9 cellular contexts compared by ENCODE assay signal in the genomic region with DNA sequence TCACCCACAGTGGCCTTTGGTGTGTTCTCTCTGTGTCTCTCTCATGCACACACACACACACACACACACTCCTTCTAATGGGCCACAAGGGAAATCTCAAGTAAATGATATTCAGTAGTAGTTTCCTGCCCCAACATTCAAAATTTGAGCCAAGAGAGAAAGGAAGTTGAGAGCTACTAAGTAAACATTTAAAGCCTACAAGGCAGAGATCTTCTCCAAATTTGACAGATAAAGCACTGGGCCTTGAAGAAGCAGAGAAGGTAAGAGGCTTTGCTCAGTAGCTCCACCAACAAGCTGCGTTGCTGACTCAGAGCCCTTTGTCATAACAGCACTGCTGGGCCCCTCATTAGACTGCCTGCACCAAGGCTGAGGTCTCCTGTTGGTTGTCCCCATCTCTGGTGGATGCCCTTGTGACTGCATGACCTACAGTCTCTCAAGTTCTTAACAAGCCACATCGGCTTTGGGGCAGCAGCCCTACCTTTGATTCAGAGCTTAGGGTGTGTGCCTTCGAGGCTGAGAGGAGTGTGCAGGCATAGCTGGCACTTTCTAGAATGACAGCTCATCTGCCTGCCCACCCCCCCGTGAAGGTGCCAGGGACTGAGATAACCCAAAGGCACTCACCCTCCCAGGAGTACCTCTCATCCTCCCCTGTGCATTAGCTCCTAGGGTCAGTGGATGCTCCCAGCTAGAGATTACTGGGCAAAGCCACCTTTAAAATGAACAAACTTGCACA. TPM values are rescaled to one million over a fixed set of nuclear protein-coding genes. Genes with fewer than 3 reads are reported as not detected.
DNase-seq lines count a peak whose midpoint lies in the region; ATAC-seq, FAIRE-seq and TF ChIP-seq lines count a peak whose summit lies in the region.
"Had no signal": no experiment of that assay in that cellular context is flagged by ENCODE, and none has a peak within 500 bp of the region (broad histone marks: within the 10 kb centered on the region; RNA-seq: fewer than 3 reads in every experiment).

No MANE protein-coding gene starts in this region.

- FAIRE-seq in GM12878 (lab: Jason Lieb, UNC) = no peak
- FAIRE-seq: keratinocyte had no signal

- no peak overlapping the region for H3K4me2 ChIP-seq in GM12878 (ENCODE audit: control insufficient read depth, insufficient read depth)

- no peak overlapping the region for H2AFZ ChIP-seq in GM12878 (ENCODE audit: control insufficient read depth, low read depth, low read length)

- H3K4me1 ChIP-seq in CD4-positive, CD25-positive, alpha-beta regulatory T cell (ENCODE audit: control insufficient read depth, insufficient read depth, low read length, poor library complexity, severe bottlenecking) = peaks cover 6% of the 10 kb centered on the region
- H3K4me1 ChIP-seq in GM12878 (ENCODE audit: control insufficient read depth, insufficient read depth, low read length) (peaks cover 12% of the 10 kb centered on the region), HAP-1 (no peaks in the 10 kb centered on the region)

- no peaks in the 10 kb centered on the region for H3K36me3 ChIP-seq in CD4-positive, CD25-positive, alpha-beta regulatory T cell (ENCODE audit: control insufficient read depth, insufficient read depth, low read length)
- H3K36me3 ChIP-seq in GM12878 (ENCODE audit: control insufficient read depth in 2 of 2, insufficient read depth in 2 of 2, low read length in 1 of 2) = no peaks in the 10 kb centered on the region
- H3K36me3 ChIP-seq in HAP-1 (replicated peaks) = no peaks in the 10 kb centered on the region

- no peak for TF ChIP-seq RAD21 in GM12878 (IDR thresholded peaks at IDR 0.05; ENCODE audit: insufficient read depth, low read depth, low read length)

- in situ Hi-C loops in GM12878 (cut with MboI) = no loop called here
- in situ Hi-C loops in HAP-1 (cut with MboI; ENCODE audit: low sequenced_read_pairs) = no loop called here

- peaks cover 6 to 18% (median 12%) of the 10 kb centered on the region in 4 donors for H3K4me1 Mint-ChIP-seq in CD4-positive, CD25-positive, alpha-beta regulatory T cell

- no peaks in the 10 kb centered on the region for H3K9me3 ChIP-seq in CD4-positive, CD25-positive, alpha-beta regulatory T cell (ENCODE audit: control insufficient read depth in 2 of 2, low read length in 2 of 2)
- H3K9me3 ChIP-seq in GM12878 (replicated peaks; ENCODE audit: control insufficient read depth, insufficient read depth, low read length) (no peaks in the 10 kb centered on the region), HAP-1 (no peaks in the 10 kb centered on the region)

- H3K4me3 ChIP-seq in CD4-positive, CD25-positive, alpha-beta regulatory T cell (ENCODE audit: low read depth, low read length) = no peak overlapping the region
- H3K4me3 ChIP-seq in GM12878 (no peak overlapping the region), HAP-1 (no peak overlapping the region)

- TF ChIP-seq POLR2A in GM12878 (IDR thresholded peaks at IDR 0.05; ENCODE audit: low read depth, low read length) = no peak

- no peaks in the 10 kb centered on the region for H3K27me3 Mint-ChIP-seq in CD4-positive, CD25-positive, alpha-beta regulatory T cell

- CTCF ChIA-PET in GM12878 (lab: Yijun Ruan, JAX) = no interaction called here

- H3K27me3 ChIP-seq in CD4-positive, CD25-positive, alpha-beta regulatory T cell (ENCODE audit: control insufficient read depth, insufficient read depth, low read length) = no peaks in the 10 kb centered on the region
- H3K27me3 ChIP-seq in GM12878 (replicated peaks in 1 of 2; ENCODE audit: control insufficient read depth in 2 of 2, insufficient read depth in 2 of 2, low read length in 1 of 2) = no peaks in the 10 kb centered on the region
- H3K27me3 ChIP-seq in HAP-1 (ENCODE audit: low read depth) = no peaks in the 10 kb centered on the region

- no peak overlapping the region for H3K4me3 Mint-ChIP-seq in CD4-positive, CD25-positive, alpha-beta regulatory T cell

- TF ChIP-seq CTCF in GM12878 (IDR thresholded peaks at IDR 0.05 in 2 of 3, conservative IDR thresholded peaks at IDR 0.05 in 1 of 3; ENCODE audit: control insufficient read depth in 2 of 3, extremely low read depth in 1 of 3, insufficient read depth in 1 of 3, low read depth in 3 of 3, low read length in 3 of 3) = no peak

- peaks cover 19% of the 10 kb centered on the region for H3K36me3 Mint-ChIP-seq in CD4-positive, CD25-positive, alpha-beta regulatory T cell

- intact Hi-C loops in GM12878 (cut with micrococcal nuclease; ENCODE audit: unreplicated experiment) = no loop called here

- no peak for TF ChIP-seq EP300 in GM12878 (IDR thresholded peaks at IDR 0.05; ENCODE audit: borderline replicate concordance in 1 of 2, control insufficient read depth in 1 of 2, low read depth in 2 of 2, low read length in 2 of 2)

- SMC1A ChIA-PET in GM12878 (lab: Charles Lee; ENCODE audit: uncharacterized antibody, unreplicated experiment) = interaction anchor here (1.7 kb wide), 1 partner anchor 59 kb away, joined by 5 read pairs; no protein-coding TSS in a partner anchor

- H3K9ac ChIP-seq in GM12878 (ENCODE audit: control insufficient read depth, insufficient read depth, low read length) = no peak overlapping the region

- no TSS peak for BruUV-seq in GM12878 (replicated peaks; lab: Mats Ljungman, UMichigan)

- 0% methylated on average over 4 of the region's 4 CpGs for WGBS in GM12878 (ENCODE audit: insufficient coverage, insufficient replicate concordance, low lambda C conversion rate, missing lambda C conversion rate)

- peak overlapping the region; percentile 20 to 69 (median 65) for H3K27ac Mint-ChIP-seq in CD4-positive, CD25-positive, alpha-beta regulatory T cell

- no peaks in the 10 kb centered on the region for H3K79me2 ChIP-seq in GM12878 (ENCODE audit: control insufficient read depth, insufficient read depth, low read length)

- peak in 1 of 3 donors; percentile 40 for DNase-seq in CD4-positive, CD25-positive, alpha-beta regulatory T cell
- no peak for DNase-seq in GM12878 (ENCODE audit: low read depth, low spot score)
- DNase-seq in CD1c-positive myeloid dendritic cell (ENCODE audit: extremely low spot score) = no peak
- DNase-seq in HAP-1 (ENCODE audit: low spot score in 2 of 2) = no peak
- DNase-seq in 8988T = no peak

- H3K27ac ChIP-seq in CD4-positive, CD25-positive, alpha-beta regulatory T cell (ENCODE audit: insufficient read depth, low read length, poor library complexity, severe bottlenecking) = no peak overlapping the region
- H3K27ac ChIP-seq in GM12878 (ENCODE audit: control insufficient read depth, insufficient read depth) = no peak overlapping the region

- POLR2A ChIA-PET in GM12878 (lab: Charles Lee) = no interaction called here

- H4K20me1 ChIP-seq in GM12878 (ENCODE audit: control insufficient read depth, insufficient read depth) = no peaks in the 10 kb centered on the region

- H3K9me3 Mint-ChIP-seq in CD4-positive, CD25-positive, alpha-beta regulatory T cell = peaks cover 0 to 7% (median 0%) of the 10 kb centered on the region in 7 donors

- RAD21 ChIA-PET in GM12878 (lab: Charles Lee; ENCODE audit: unreplicated experiment) = no interaction called here

- peak; percentile 54 to 60 for ATAC-seq in CD4-positive, CD25-positive, alpha-beta regulatory T cell (ENCODE audit: low read depth in 2 of 2)
- peak; percentile 43 for ATAC-seq in GM19025 (IDR thresholded peaks at IDR 0.05; ENCODE audit: low read depth, unreplicated experiment)
- peak; percentile 53 for ATAC-seq in HG03095 (IDR thresholded peaks at IDR 0.05; ENCODE audit: unreplicated experiment)
- peak; percentile 32 for ATAC-seq in GM12878
- ATAC-seq in GM21526 (IDR thresholded peaks at IDR 0.05; ENCODE audit: low FRiP score, unreplicated experiment) = no peak

TF ChIP-seq in GM12878, 131 proteins besides CTCF, POLR2A, EP300 and RAD21 (continues in another document):
- no peak for TF ChIP-seq CBFB (IDR thresholded peaks at IDR 0.05; ENCODE audit: low read depth)
- TF ChIP-seq, protein P1, sequence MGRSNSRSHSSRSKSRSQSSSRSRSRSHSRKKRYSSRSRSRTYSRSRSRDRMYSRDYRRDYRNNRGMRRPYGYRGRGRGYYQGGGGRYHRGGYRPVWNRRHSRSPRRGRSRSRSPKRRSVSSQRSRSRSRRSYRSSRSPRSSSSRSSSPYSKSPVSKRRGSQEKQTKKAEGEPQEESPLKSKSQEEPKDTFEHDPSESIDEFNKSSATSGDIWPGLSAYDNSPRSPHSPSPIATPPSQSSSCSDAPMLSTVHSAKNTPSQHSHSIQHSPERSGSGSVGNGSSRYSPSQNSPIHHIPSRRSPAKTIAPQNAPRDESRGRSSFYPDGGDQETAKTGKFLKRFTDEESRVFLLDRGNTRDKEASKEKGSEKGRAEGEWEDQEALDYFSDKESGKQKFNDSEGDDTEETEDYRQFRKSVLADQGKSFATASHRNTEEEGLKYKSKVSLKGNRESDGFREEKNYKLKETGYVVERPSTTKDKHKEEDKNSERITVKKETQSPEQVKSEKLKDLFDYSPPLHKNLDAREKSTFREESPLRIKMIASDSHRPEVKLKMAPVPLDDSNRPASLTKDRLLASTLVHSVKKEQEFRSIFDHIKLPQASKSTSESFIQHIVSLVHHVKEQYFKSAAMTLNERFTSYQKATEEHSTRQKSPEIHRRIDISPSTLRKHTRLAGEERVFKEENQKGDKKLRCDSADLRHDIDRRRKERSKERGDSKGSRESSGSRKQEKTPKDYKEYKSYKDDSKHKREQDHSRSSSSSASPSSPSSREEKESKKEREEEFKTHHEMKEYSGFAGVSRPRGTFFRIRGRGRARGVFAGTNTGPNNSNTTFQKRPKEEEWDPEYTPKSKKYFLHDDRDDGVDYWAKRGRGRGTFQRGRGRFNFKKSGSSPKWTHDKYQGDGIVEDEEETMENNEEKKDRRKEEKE (IDR thresholded peaks at IDR 0.05) = no peak
- peak; percentile 68; the same call in 1 of the 2 replicates for TF ChIP-seq JUNB (IDR thresholded peaks at IDR 0.05)

RNA-seq across cellular contexts. Expression of a gene that starts 32.3 kb away (rescaled TPM):
- total RNA-seq in CD4-positive, CD25-positive, alpha-beta regulatory T cell = 1.3 TPM
- under 1 TPM in 3 of 4 donors, not detected in 1; 0.06 to 0.26 (median 0.22) TPM for polyA plus RNA-seq in CD4-positive, CD25-positive, alpha-beta regulatory T cell
- 0.69 and 0.93 TPM in 2 replicates for total RNA-seq in GM12878 (2013; cell fraction: nucleolus; rRNA removed)
- 0.17 and 0.22 TPM in 2 replicates for total RNA-seq in GM12878 (2014; rRNA removed)
- total RNA-seq in GM12878 (2014; rRNA removed; fragmentation: Illumina TruSeq; extraction: Trizol) = 0.05 and 0.09 TPM in 2 replicates
- total RNA-seq in GM12878 (2021) = 0.05 and 0.40 TPM in 2 replicates
- polyA plus RNA-seq in GM12878 (2011; ENCODE audit: low read depth) = 0.20 TPM
- polyA plus RNA-seq in GM12878 (2011; rRNA removed) = 0.11 and 0.20 TPM in 2 replicates
- polyA plus RNA-seq in GM12878 (2011; cell fraction: cytosol; rRNA removed) = 0.03 and 0.16 TPM in 2 replicates
- polyA plus RNA-seq in GM12878 (2011; cell fraction: nucleus; rRNA removed) = 0.34 and 0.45 TPM in 2 replicates
- 0.35 and 0.65 TPM in 2 replicates for polyA plus RNA-seq in GM12878 (2012)
- 0.13 and 0.59 TPM in 2 replicates for polyA plus RNA-seq in GM12878 (2014; fragmentation: Illumina TruSeq; extraction: Trizol)
- polyA plus RNA-seq in GM12878 (2014; fragmentation: Nextera tagmentation; extraction: Ambion mirVana) = under 1 TPM; 0.04 to 0.16 TPM
- 0.05 and 0.15 TPM in 2 replicates for polyA plus RNA-seq in GM12878 (2014; rRNA removed)
- polyA plus RNA-seq in GM12878 (2016; fragmentation: Nextera tagmentation; extraction: Ambion mirVana) = under 1 TPM; 0.50 to 0.77 TPM
- polyA minus RNA-seq in GM12878 (2011; rRNA and poly(A)+ RNA removed) = 0.07 and 0.10 TPM in 2 replicates
- not detected in 2 replicates for polyA minus RNA-seq in GM12878 (2011; cell fraction: cytosol; rRNA and poly(A)+ RNA removed)
- 0.36 and 0.38 TPM in 2 replicates for polyA minus RNA-seq in GM12878 (2011; cell fraction: nucleus; rRNA and poly(A)+ RNA removed)
